24 cellular contexts compared by ENCODE assay signal in genomic region chr13:109096101-109096500, GRCh38.
DNase-seq lines count a peak whose midpoint lies in the region; ATAC-seq and TF ChIP-seq lines count a peak whose summit lies in the region.
"Had no signal": no experiment of that assay in that cellular context is flagged by ENCODE, and none has a peak within 500 bp of the region (broad histone marks: within the 10 kb centered on the region; RNA-seq: fewer than 3 reads in every experiment).

No MANE protein-coding gene starts in this region.

- no peak for TF ChIP-seq CTCF in omental fat pad (IDR thresholded peaks at IDR 0.05)

- peak; percentile 12 for DNase-seq in CD1c-positive myeloid dendritic cell (ENCODE audit: extremely low spot score)
- DNase-seq in HT1080 (ENCODE audit: low read depth) = peak; percentile 59
- peak; percentile 6 for DNase-seq in SK-N-DZ (ENCODE audit: low spot score)
- no peak for DNase-seq in omental fat pad (ENCODE audit: low spot score)
- DNase-seq in HPDE6-E6E7 (ENCODE audit: extremely low spot score) = no peak
- DNase-seq in NCI-H2081 treated with DMSO at 0.1 percent for 48 hours (lab: John Stamatoyannopoulos, UW) = no peak
- DNase-seq: ACHN; activated B cell treated with CpG ODN at 0.5 μM for 24 hours; activated CD8-positive, alpha-beta memory T cell treated with anti-CD3 and anti-CD28 coated beads, Interleukin-2, amount 10 ng/mL, durations not matched to agents 7 days and 5 days; activated naive CD8-positive, alpha-beta T cell treated with anti-CD3 and anti-CD28 coated beads, Interleukin-2, amount 50 U/mL, for 24 hours; activated T-cell treated with anti-CD3 and anti-CD28 coated beads, Interleukin-2, amount 50 U/mL, for 48 hours; cerebellar nuclear complex; dorsolateral prefrontal cortex; GF-D8; hippocampal formation; naive B cell; NCI-H1417 treated with DMSO at 0.1 percent for 48 hours; PC-9; SHP77; SW 1271; T-helper 9 cell; thyroid gland had no signal

- ATAC-seq in esophagus mucosa (peak; percentile 42), omental fat pad (ENCODE audit: low FRiP score) (no peak), GM18505 (IDR thresholded peaks at IDR 0.05; ENCODE audit: unreplicated experiment) (no peak)
- ATAC-seq: activated CD8-positive, alpha-beta memory T cell treated with anti-CD3 and anti-CD28 coated beads, Interleukin-2, amount 10 ng/mL, durations not matched to agents 7 days and 5 days; activated naive CD8-positive, alpha-beta T cell treated with anti-CD3 and anti-CD28 coated beads, Interleukin-2, amount 50 U/mL, for 24 hours had no signal

- no peak for TF ChIP-seq POLR2A in GM18505 (IDR thresholded peaks at IDR 0.05; ENCODE audit: borderline replicate concordance, extremely low read depth, insufficient read depth, insufficient read length)

Comparison
In these comparisons a context has a peak if more than half of its experiments do, and no peak if none do; other contexts are left out.
1. DNase-seq: peak in CD1c-positive myeloid dendritic cell (single experiment), HT1080 (single experiment) and SK-N-DZ (single experiment); none in omental fat pad (single experiment), HPDE6-E6E7 (single experiment) and NCI-H2081 treated with DMSO at 0.1 percent for 48 hours (single experiment).